Comparison of ENCODE assay signal across 14 cellular contexts in genomic region chr19:46270521-46271256, GRCh38. TPM values are rescaled to one million over a fixed set of nuclear protein-coding genes. Genes with fewer than 3 reads are reported as not detected.
"Had no signal": no experiment of that assay in that cellular context is flagged by ENCODE, and none has a peak within 500 bp of the region (broad histone marks: within the 10 kb centered on the region; RNA-seq: fewer than 3 reads in every experiment).

No MANE protein-coding gene starts in this region.

- H3K36me3 ChIP-seq: cardiac muscle cell, colonic mucosa, heart right ventricle, right atrium auricular region, transverse colon had no signal

- H3K27ac ChIP-seq: colonic mucosa, heart right ventricle, right atrium auricular region, transverse colon had no signal

- ATAC-seq: heart right ventricle had no signal

- H3K9me3 ChIP-seq: colonic mucosa, heart right ventricle, right atrium auricular region, transverse colon had no signal

- H3K27me3 ChIP-seq: cardiac muscle cell, colonic mucosa, right atrium auricular region had no signal

- H3K4me3 ChIP-seq: cardiac muscle cell, colonic mucosa, heart right ventricle, right atrium auricular region, transverse colon had no signal

- H3K4me1 ChIP-seq: colonic mucosa, heart right ventricle, right atrium auricular region, transverse colon had no signal

- DNase-seq: activated CD4-positive, alpha-beta memory T cell treated with anti-CD3 and anti-CD28 coated beads, Interleukin-2, amount 10 ng/mL, durations not matched to agents 7 days and 5 days; activated naive CD8-positive, alpha-beta T cell treated with anti-CD3 and anti-CD28 coated beads, Interleukin-2, amount 10 ng/mL, durations not matched to agents 7 days and 5 days; aorta; colonic mucosa; effector CD4-positive, alpha-beta T cell; foreskin melanocyte; heart right ventricle; midbrain; small intestine; transverse colon had no signal

RNA-seq across cellular contexts. Expression of gene HIF3A, which starts 26.2 kb away (rescaled TPM):
- total RNA-seq: activated CD4-positive, alpha-beta memory T cell treated with anti-CD3 and anti-CD28 coated beads, Interleukin-2, amount 10 ng/mL, durations not matched to agents 7 days and 5 days; activated CD4-positive, alpha-beta T cell treated with anti-CD3 and anti-CD28 coated beads for 36 hours; activated naive CD8-positive, alpha-beta T cell treated with anti-CD3 and anti-CD28 coated beads, Interleukin-2, amount 10 ng/mL, durations not matched to agents 7 days and 5 days had no signal

RNA-seq across cellular contexts. Expression of gene IGFL1, which starts 41.1 kb away (rescaled TPM):
- total RNA-seq: activated CD4-positive, alpha-beta memory T cell treated with anti-CD3 and anti-CD28 coated beads, Interleukin-2, amount 10 ng/mL, durations not matched to agents 7 days and 5 days; activated CD4-positive, alpha-beta T cell treated with anti-CD3 and anti-CD28 coated beads for 36 hours; activated naive CD8-positive, alpha-beta T cell treated with anti-CD3 and anti-CD28 coated beads, Interleukin-2, amount 10 ng/mL, durations not matched to agents 7 days and 5 days; aorta; cardiac muscle cell; colonic mucosa; heart right ventricle; right atrium auricular region; subcutaneous adipose tissue; transverse colon had no signal
- polyA plus RNA-seq: aorta, cardiac muscle cell, heart right ventricle, small intestine had no signal
